14 cellular contexts compared by ENCODE assay signal in the genomic region with DNA sequence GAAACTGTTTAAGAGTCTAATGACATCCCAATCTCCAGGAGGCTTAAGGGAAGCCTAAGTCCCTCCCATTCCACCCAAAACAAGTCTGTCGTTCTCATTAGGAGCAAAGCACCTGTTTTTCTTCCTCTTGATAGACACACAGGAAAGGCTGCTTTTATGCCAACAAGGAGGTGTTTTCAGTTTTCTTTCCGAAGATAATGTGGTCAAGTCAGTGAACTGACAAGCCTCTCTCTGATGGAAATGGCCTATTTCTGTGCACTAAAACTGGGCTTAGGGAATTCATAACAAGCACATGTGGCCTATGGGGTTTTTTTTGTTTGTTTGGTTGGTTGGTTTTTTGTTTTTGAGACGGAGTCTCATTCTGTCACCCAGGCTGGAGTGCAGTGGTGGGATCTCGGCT.
"Had no signal": no experiment of that assay in that cellular context is flagged by ENCODE, and none has a peak within 500 bp of the region (broad histone marks: within the 10 kb centered on the region; RNA-seq: fewer than 3 reads in every experiment).

No MANE protein-coding gene starts in this region.

- H3K36me3 ChIP-seq: gastrocnemius medialis, heart left ventricle, pancreas, tibial nerve, vagina had no signal

- DNase-seq: activated CD4-positive, alpha-beta T cell treated with anti-CD3 and anti-CD28 coated beads for 48 hours; activated effector memory CD4-positive, alpha-beta T cell treated with anti-CD3 and anti-CD28 coated beads, Interleukin-2, amount 50 U/mL, for 16 hours; amniotic stem cell; dorsolateral prefrontal cortex; endodermal cell; gastrocnemius medialis; heart left ventricle; pancreas; stimulated activated CD4-positive, alpha-beta T cell treated with anti-CD3 and anti-CD28 coated beads, Interleukin-2, amount 100 ng/mL, for 48 hours; stimulated activated naive B cell treated with anti-CD40 and anti-IgM and Interleukin-4, amounts not matched to agents 10 μg/mL and 1 μg/mL and 100 μg/mL, for 72 hours; T-helper 2 cell had no signal

- H3K4me3 Mint-ChIP-seq: activated naive CD8-positive, alpha-beta T cell; endodermal cell; stimulated activated naive B cell treated with anti-CD40 and anti-IgM and Interleukin-4, amounts not matched to agents 10 μg/mL and 1 μg/mL and 100 μg/mL, for 72 hours had no signal

- H3K27me3 Mint-ChIP-seq: activated naive CD8-positive, alpha-beta T cell had no signal

- ATAC-seq: gastrocnemius medialis, heart left ventricle, pancreas had no signal

- H3K36me3 Mint-ChIP-seq: stimulated activated naive B cell treated with anti-CD40 and anti-IgM and Interleukin-4, amounts not matched to agents 10 μg/mL and 1 μg/mL and 100 μg/mL, for 72 hours had no signal

- H3K27ac Mint-ChIP-seq: activated naive CD8-positive, alpha-beta T cell; endodermal cell; stimulated activated naive B cell treated with anti-CD40 and anti-IgM and Interleukin-4, amounts not matched to agents 10 μg/mL and 1 μg/mL and 100 μg/mL, for 72 hours had no signal

- H3K9me3 Mint-ChIP-seq: endodermal cell; stimulated activated naive B cell treated with anti-CD40 and anti-IgM and Interleukin-4, amounts not matched to agents 10 μg/mL and 1 μg/mL and 100 μg/mL, for 72 hours had no signal

- H3K4me3 ChIP-seq: dorsolateral prefrontal cortex, gastrocnemius medialis, heart left ventricle, pancreas, tibial nerve, vagina had no signal

- H3K9me3 ChIP-seq: gastrocnemius medialis, pancreas, vagina had no signal

- H3K27ac ChIP-seq: dorsolateral prefrontal cortex, gastrocnemius medialis, heart left ventricle, pancreas, tibial nerve, vagina had no signal

- H3K4me1 Mint-ChIP-seq: endodermal cell had no signal

- H3K27me3 ChIP-seq: gastrocnemius medialis, pancreas, tibial nerve, vagina had no signal

- H3K4me1 ChIP-seq: gastrocnemius medialis, heart left ventricle, pancreas, tibial nerve, vagina had no signal
